17 cellular contexts compared by ENCODE assay signal in genomic region chr13:34216251-34216650, GRCh38.
"Had no signal": no experiment of that assay in that cellular context is flagged by ENCODE, and none has a peak within 500 bp of the region (broad histone marks: within the 10 kb centered on the region; RNA-seq: fewer than 3 reads in every experiment).

No MANE protein-coding gene starts in this region.

- H3K9me3 ChIP-seq: SK-N-SH had no signal

- H3K9ac ChIP-seq: KMS-11, SK-N-SH had no signal

- H3K4me3 ChIP-seq: K562 had no signal

- DNase-seq: Kasumi-1, MM.1S, NCI-H1092 treated with DMSO at 0.1 percent for 48 hours, NCI-H1436, NCI-H187, NCI-H2029 treated with DMSO at 0.1 percent for 48 hours, NCI-H2171 treated with DMSO at 0.1 percent for 48 hours, NCI-H2227 treated with DMSO at 0.1 percent for 48 hours, NCI-H524, NCI-H526 treated with DMSO at 0.1 percent for 48 hours, NCI-H748 treated with DMSO at 0.1 percent for 48 hours, PC-3, SHP77, SK-N-SH, SW 1271 had no signal
